In genomic region chr7:22292519-22292918, GRCh38 we compare ENCODE assay signal across 24 cellular contexts.
DNase-seq lines count a peak whose midpoint lies in the region; ATAC-seq and TF ChIP-seq lines count a peak whose summit lies in the region.
"Had no signal": no experiment of that assay in that cellular context is flagged by ENCODE, and none has a peak within 500 bp of the region (broad histone marks: within the 10 kb centered on the region; RNA-seq: fewer than 3 reads in every experiment).

No MANE protein-coding gene starts in this region.

- no peaks in the 10 kb centered on the region for H3K27me3 ChIP-seq in foreskin keratinocyte
- H3K27me3 ChIP-seq: MG63, thyroid gland had no signal

- no peak overlapping the region for H3K4me3 Mint-ChIP-seq in activated T-cell treated with anti-CD3 and anti-CD28 coated beads, Interleukin-2, amount 50 U/mL, for 72 hours
- H3K4me3 Mint-ChIP-seq in activated CD8-positive, alpha-beta T cell treated with anti-CD3 and anti-CD28 coated beads for 36 hours, result no peak overlapping the region
- H3K4me3 Mint-ChIP-seq: activated naive CD4-positive, alpha-beta T cell treated with anti-CD3 and anti-CD28 coated beads for 36 hours; neural crest cell had no signal

- H3K9me3 Mint-ChIP-seq in activated T-cell treated with anti-CD3 and anti-CD28 coated beads, Interleukin-2, amount 50 U/mL, for 72 hours, result no peaks in the 10 kb centered on the region
- H3K9me3 Mint-ChIP-seq in activated CD8-positive, alpha-beta T cell treated with anti-CD3 and anti-CD28 coated beads for 36 hours, result no peaks in the 10 kb centered on the region
- H3K9me3 Mint-ChIP-seq: activated naive CD4-positive, alpha-beta T cell treated with anti-CD3 and anti-CD28 coated beads for 36 hours; neural crest cell had no signal

- H3K36me3 Mint-ChIP-seq in activated T-cell treated with anti-CD3 and anti-CD28 coated beads, Interleukin-2, amount 50 U/mL, for 72 hours (ENCODE audit: insufficient read depth in 2 of 2), result no peaks in the 10 kb centered on the region
- no peaks in the 10 kb centered on the region for H3K36me3 Mint-ChIP-seq in activated CD8-positive, alpha-beta T cell treated with anti-CD3 and anti-CD28 coated beads for 36 hours (ENCODE audit: low read depth)

- intact Hi-C loops in activated CD8-positive, alpha-beta T cell treated with anti-CD3 and anti-CD28 coated beads for 36 hours (cut with micrococcal nuclease), result loop anchor here (10.0 kb wide), 1 partner anchor 178 kb away; no protein-coding TSS in a partner anchor
- intact Hi-C loops in Right ventricle myocardium superior (cut with DNase I), result loop anchor here (10.0 kb wide), 1 partner anchor 188 kb away; no protein-coding TSS in a partner anchor

- H3K27ac ChIP-seq in substantia nigra (ENCODE audit: low read depth, low read length, poor library complexity, severe bottlenecking), result peak overlapping the region; percentile 31
- H3K27ac ChIP-seq in foreskin keratinocyte, result no peak overlapping the region
- H3K27ac ChIP-seq: thyroid gland had no signal

- H3K27ac Mint-ChIP-seq in activated T-cell treated with anti-CD3 and anti-CD28 coated beads, Interleukin-2, amount 50 U/mL, for 72 hours, result no peak overlapping the region
- no peak overlapping the region for H3K27ac Mint-ChIP-seq in activated CD8-positive, alpha-beta T cell treated with anti-CD3 and anti-CD28 coated beads for 36 hours
- H3K27ac Mint-ChIP-seq: activated naive CD4-positive, alpha-beta T cell treated with anti-CD3 and anti-CD28 coated beads for 36 hours had no signal

- POLR2A ChIA-PET in activated CD8-positive, alpha-beta T cell treated with anti-CD3 and anti-CD28 coated beads for 36 hours (lab: Charles Lee), result no interaction called here

- peak; percentile 40 to 42 for ATAC-seq in activated T-cell treated with anti-CD3 and anti-CD28 coated beads, Interleukin-2, amount 50 U/mL, for 72 hours (replicated peaks in 1 of 2)
- ATAC-seq in activated CD8-positive, alpha-beta T cell treated with anti-CD3 and anti-CD28 coated beads for 36 hours, result peak; percentile 72
- ATAC-seq in HG03135 (IDR thresholded peaks at IDR 0.05; ENCODE audit: unreplicated experiment) (no peak), Right ventricle myocardium superior (ENCODE audit: poor library complexity) (no peak), foreskin keratinocyte (no peak)
- ATAC-seq: esophagus mucosa, PC-3 had no signal

- CTCF ChIA-PET in activated CD8-positive, alpha-beta T cell treated with anti-CD3 and anti-CD28 coated beads for 36 hours (lab: Charles Lee), result interaction anchor here (0.7 kb wide), 1 partner anchor 160 kb away, joined by 3 read pairs; no protein-coding TSS in a partner anchor

- no peak for TF ChIP-seq CTCF in activated CD8-positive, alpha-beta T cell treated with anti-CD3 and anti-CD28 coated beads for 36 hours (IDR thresholded peaks at IDR 0.05)
- TF ChIP-seq CTCF in foreskin keratinocyte (conservative IDR thresholded peaks at IDR 0.05), result no peak

- H3K4me1 Mint-ChIP-seq in activated T-cell treated with anti-CD3 and anti-CD28 coated beads, Interleukin-2, amount 50 U/mL, for 72 hours (ENCODE audit: low read depth), result peaks cover 4% of the 10 kb centered on the region
- peaks cover 15% of the 10 kb centered on the region for H3K4me1 Mint-ChIP-seq in activated CD8-positive, alpha-beta T cell treated with anti-CD3 and anti-CD28 coated beads for 36 hours (ENCODE audit: low read depth)

- peaks cover 13% of the 10 kb centered on the region for H3K27me3 Mint-ChIP-seq in activated T-cell treated with anti-CD3 and anti-CD28 coated beads, Interleukin-2, amount 50 U/mL, for 72 hours (ENCODE audit: low read depth)
- H3K27me3 Mint-ChIP-seq in activated CD8-positive, alpha-beta T cell treated with anti-CD3 and anti-CD28 coated beads for 36 hours, result peaks cover 9% of the 10 kb centered on the region

- DNase-seq in activated T-cell treated with anti-CD3 and anti-CD28 coated beads, Interleukin-2, amount 50 U/mL, for 72 hours, result no peak
- DNase-seq in activated T-cell treated with anti-CD3 and anti-CD28 coated beads for 4 hours (no peak), medulla oblongata (ENCODE audit: extremely low spot score) (peak; percentile 32), substantia nigra (lab: John Stamatoyannopoulos, UW) (peak in 1 of 49 donors; percentile 8), Right ventricle myocardium superior (no peak), foreskin keratinocyte (no peak)
- DNase-seq in activated CD8-positive, alpha-beta T cell treated with anti-CD3 and anti-CD28 coated beads for 36 hours, result no peak
- DNase-seq: ACHN; activated CD4-positive, alpha-beta T cell treated with anti-CD3 and anti-CD28 coated beads, Interleukin-2, amount 50 U/mL, for 1 hour; activated naive CD4-positive, alpha-beta T cell treated with anti-CD3 and anti-CD28 coated beads for 36 hours; activated T-cell treated with anti-CD3 and anti-CD28 coated beads, Interleukin-2, amount 50 U/mL, for 1 hour; aorta; DMS 273 treated with DMSO at 0.1 percent for 48 hours; effector CD8-positive, alpha-beta T cell; GDM1; MG63; NCI-H226; PC-3; SIG-M5; stimulated activated CD4-positive, alpha-beta T cell treated with anti-CD3 and anti-CD28 coated beads, Interleukin-15, amount 100 ng/mL, for 24 hours; thyroid gland had no signal

- H3K4me1 ChIP-seq in foreskin keratinocyte, result no peaks in the 10 kb centered on the region

Comparison
In these comparisons a context has a peak if more than half of its experiments do, and no peak if none do; other contexts are left out.
1. ATAC-seq: peak in activated T-cell treated with anti-CD3 and anti-CD28 coated beads, Interleukin-2, amount 50 U/mL, for 72 hours (2 of 2) and activated CD8-positive, alpha-beta T cell treated with anti-CD3 and anti-CD28 coated beads for 36 hours (single experiment); none in HG03135 (single experiment), Right ventricle myocardium superior (single experiment) and foreskin keratinocyte (single experiment).